ENCODE assay signal across 14 cellular contexts in genomic region chrX:108396188-108396885, GRCh38. TPM values are rescaled to one million over a fixed set of nuclear protein-coding genes. Genes with fewer than 3 reads are reported as not detected.
DNase-seq lines count a peak whose midpoint lies in the region; ATAC-seq, FAIRE-seq and TF ChIP-seq lines count a peak whose summit lies in the region.
"Had no signal": no experiment of that assay in that cellular context is flagged by ENCODE, and none has a peak within 500 bp of the region (broad histone marks: within the 10 kb centered on the region; RNA-seq: fewer than 3 reads in every experiment).

No MANE protein-coding gene starts in this region.

- in situ Hi-C loops in K562 (cut with MboI): no loop called here

- H3K9me2 ChIP-seq in HCT116 (ENCODE audit: insufficient read depth): no peaks in the 10 kb centered on the region

- H3K4me3 ChIP-seq in HCT116 (replicated peaks in 1 of 2; ENCODE audit: low read depth in 1 of 2, low read length in 2 of 2) (peak overlapping the region in 1 of 2 experiments; percentile 41; a peak in 2 of 4 replicates), K562 (no peak overlapping the region), iPS-20b (ENCODE audit: low read length) (0 out of 2 replicates have a peak overlapping the region, but pooled peaks have one; percentile 34)
- H3K4me3 ChIP-seq: GM12878 had no signal

- CTCF ChIA-PET in HCT116 (lab: Charles Lee): no interaction called here
- CTCF ChIA-PET in K562 (lab: Yijun Ruan, JAX; ENCODE audit: low intra/inter-chr PET ratio): no interaction called here
- CTCF ChIA-PET in T-cell (lab: Charles Lee): no interaction called here

- H3K4me3 Mint-ChIP-seq in T-cell: no peak overlapping the region
- H3K4me3 Mint-ChIP-seq: activated naive CD8-positive, alpha-beta T cell treated with anti-CD3 and anti-CD28 coated beads for 36 hours had no signal

- peak overlapping the region; percentile 81 for H3K4me2 ChIP-seq in HCT116 (ENCODE audit: low read length)
- H3K4me2 ChIP-seq in K562 (ENCODE audit: insufficient read depth, low read length): no peak overlapping the region

- H3K27me3 ChIP-seq in HCT116 (ENCODE audit: insufficient read depth, low read length): no peaks in the 10 kb centered on the region
- no peaks in the 10 kb centered on the region for H3K27me3 ChIP-seq in K562 (ENCODE audit: control insufficient read depth in 2 of 2, insufficient read depth in 2 of 2, low read length in 2 of 2)
- no peaks in the 10 kb centered on the region for H3K27me3 ChIP-seq in iPS-20b (ENCODE audit: insufficient read depth, low read length)

- TF ChIP-seq EP300 in K562 (IDR thresholded peaks at IDR 0.05; ENCODE audit: low read length): no peak

- intact Hi-C loops in HCT116 (cut with micrococcal nuclease): no loop called here
- intact Hi-C loops in K562 (cut with micrococcal nuclease): no loop called here

- no peaks in the 10 kb centered on the region for H3K9me1 ChIP-seq in K562 (ENCODE audit: control insufficient read depth, insufficient read depth, low read length)

- peak overlapping the region; percentile 65 for H3K27ac ChIP-seq in HCT116 (ENCODE audit: low read depth, low read length)
- no peak overlapping the region for H3K27ac ChIP-seq in K562 (ENCODE audit: extremely low read depth, low read depth, low read length)
- H3K27ac ChIP-seq in iPS-20b (ENCODE audit: low read length): no peak overlapping the region

- H3K27me3 Mint-ChIP-seq in T-cell: peaks cover 0 to 16% of the 10 kb centered on the region in 2 donors
- H3K27me3 Mint-ChIP-seq: activated naive CD8-positive, alpha-beta T cell treated with anti-CD3 and anti-CD28 coated beads for 36 hours had no signal

- H3K36me3 Mint-ChIP-seq in T-cell: no peaks in the 10 kb centered on the region
- H3K36me3 Mint-ChIP-seq: activated naive CD8-positive, alpha-beta T cell treated with anti-CD3 and anti-CD28 coated beads for 36 hours had no signal

- RAD21 ChIA-PET in HCT116 (lab: Charles Lee; ENCODE audit: low non-redundant PET in 1 of 2, low total read pairs in 2 of 2, uncharacterized antibody in 2 of 2, unreplicated experiment in 2 of 2): no interaction called here

- TF ChIP-seq POLR2A in HCT116 (IDR thresholded peaks at IDR 0.05; ENCODE audit: borderline replicate concordance, extremely low read depth, insufficient read depth, insufficient read length) (no peak), K562 (conservative IDR thresholded peaks at IDR 0.05) (no peak)

- peak; percentile 66 for ATAC-seq in HCT116
- no peak for ATAC-seq in K562
- no peak for ATAC-seq in HG02840 (IDR thresholded peaks at IDR 0.05; ENCODE audit: low FRiP score, unreplicated experiment)
- no peak for ATAC-seq in T-cell (replicated peaks in 1 of 4)
- ATAC-seq: GM12878 had no signal

- DNase-seq in A172 (ENCODE audit: low spot score) (peak; percentile 11), HCT116 (ENCODE audit: low read depth, low spot score) (peak; percentile 47), K562 (ENCODE audit: extremely low read depth in 1 of 4, low spot score in 3 of 4) (no peak), C1 segment of cervical spinal cord (lab: John Stamatoyannopoulos, UW) (no peak), T-cell (no peak)
- DNase-seq in activated CD8-positive, alpha-beta memory T cell treated with anti-CD3 and anti-CD28 coated beads, Interleukin-2, amount 50 U/mL, for 4 hours: no peak
- DNase-seq: activated CD4-positive, alpha-beta T cell treated with anti-CD3 and anti-CD28 coated beads for 1 hour; activated naive CD8-positive, alpha-beta T cell treated with anti-CD3 and anti-CD28 coated beads for 36 hours; erythroblast; midbrain had no signal

- no peak for FAIRE-seq in K562 (lab: Jason Lieb, UNC)
- FAIRE-seq: GM12878 had no signal

- H3K36me3 ChIP-seq in HCT116 (ENCODE audit: control insufficient read depth in 1 of 2, insufficient read depth in 2 of 2, low read length in 2 of 2) (no peaks in the 10 kb centered on the region), K562 (ENCODE audit: control insufficient read depth, insufficient read depth, low read length) (no peaks in the 10 kb centered on the region), iPS-20b (ENCODE audit: insufficient read depth, low read depth, low read length) (no peaks in the 10 kb centered on the region)

- H3K9ac ChIP-seq in HCT116 (ENCODE audit: low read length): peak overlapping the region; percentile 45
- no peak overlapping the region for H3K9ac ChIP-seq in K562 (ENCODE audit: insufficient read depth in 1 of 2, low read depth in 2 of 2, low read length in 2 of 2)
- H3K9ac ChIP-seq in iPS-20b (ENCODE audit: low read depth, low read length): peak overlapping the region; percentile 27; the same call in 1 of the 2 replicates

- no peak overlapping the region for H3K27ac Mint-ChIP-seq in T-cell
- H3K27ac Mint-ChIP-seq: activated naive CD8-positive, alpha-beta T cell treated with anti-CD3 and anti-CD28 coated beads for 36 hours had no signal

- POLR2A ChIA-PET in HCT116 (lab: Charles Lee): interaction anchor here (0.7 kb wide), 1 partner anchor 57 kb away, joined by 3 read pairs; no protein-coding TSS in a partner anchor
- POLR2A ChIA-PET in K562 (lab: Yijun Ruan, JAX): no interaction called here
- POLR2A ChIA-PET in T-cell (lab: Charles Lee): no interaction called here

- H3K9me3 ChIP-seq in HCT116 (ENCODE audit: control insufficient read depth in 1 of 2, insufficient read depth in 1 of 2, low read depth in 1 of 2, low read length in 2 of 2) (no peaks in the 10 kb centered on the region), K562 (replicated peaks; ENCODE audit: control insufficient read depth, insufficient read depth, low read depth, low read length) (no peaks in the 10 kb centered on the region), iPS-20b (ENCODE audit: insufficient read depth, low read depth, low read length) (no peaks in the 10 kb centered on the region)

- no peaks in the 10 kb centered on the region for H3K9me3 Mint-ChIP-seq in T-cell
- H3K9me3 Mint-ChIP-seq: activated naive CD8-positive, alpha-beta T cell treated with anti-CD3 and anti-CD28 coated beads for 36 hours had no signal

- no peak for TF ChIP-seq RAD21 in HCT116 (IDR thresholded peaks at IDR 0.05; ENCODE audit: low read depth)
- no peak for TF ChIP-seq RAD21 in K562 (CRISPR knock-in tag; conservative IDR thresholded peaks at IDR 0.05 in 1 of 2, IDR thresholded peaks at IDR 0.05 in 1 of 2)

- TF ChIP-seq CTCF in HCT116 (IDR thresholded peaks at IDR 0.05 in 2 of 3, conservative IDR thresholded peaks at IDR 0.05 in 1 of 3; ENCODE audit: borderline replicate concordance in 1 of 3, insufficient read depth in 1 of 3, low read depth in 2 of 3, low read length in 2 of 3) (no peak), K562 (IDR thresholded peaks at IDR 0.05 in 2 of 3, conservative IDR thresholded peaks at IDR 0.05 in 1 of 3; ENCODE audit: insufficient read depth in 2 of 3, low read depth in 1 of 3, low read length in 3 of 3) (no peak)

- no TSS peak for BruUV-seq in HCT116 (replicated peaks; lab: Mats Ljungman, UMichigan)
- BruUV-seq in K562 (replicated peaks; lab: Mats Ljungman, UMichigan): no TSS peak

- peak overlapping the region; percentile 92 for H2AFZ ChIP-seq in HCT116 (ENCODE audit: low read depth, low read length, poor library complexity, severe bottlenecking)
- no peak overlapping the region for H2AFZ ChIP-seq in K562 (ENCODE audit: low read depth, low read length)

- no peaks in the 10 kb centered on the region for H3K4me1 Mint-ChIP-seq in T-cell
- H3K4me1 Mint-ChIP-seq: activated naive CD8-positive, alpha-beta T cell treated with anti-CD3 and anti-CD28 coated beads for 36 hours had no signal

- H3K4me1 ChIP-seq in HCT116 (ENCODE audit: control insufficient read depth in 1 of 2, insufficient read depth in 2 of 2, low read length in 2 of 2) (peaks cover 14 to 59% of the 10 kb centered on the region in 2 experiments; a peak in 3 of 4 replicates), K562 (replicated peaks in 1 of 2; ENCODE audit: control insufficient read depth in 2 of 2, insufficient read depth in 2 of 2, low read length in 2 of 2) (no peaks in the 10 kb centered on the region), iPS-20b (ENCODE audit: insufficient read depth, low read length) (peaks cover 21% of the 10 kb centered on the region)

- H3K79me2 ChIP-seq in HCT116 (ENCODE audit: insufficient read depth, low read length): no peaks in the 10 kb centered on the region
- no peaks in the 10 kb centered on the region for H3K79me2 ChIP-seq in K562 (ENCODE audit: control insufficient read depth, insufficient read depth, low read length)

- no peaks in the 10 kb centered on the region for H4K20me1 ChIP-seq in HCT116 (ENCODE audit: insufficient read depth)
- no peaks in the 10 kb centered on the region for H4K20me1 ChIP-seq in K562 (replicated peaks; ENCODE audit: control insufficient read depth, insufficient read depth, low read length)

- 0% methylated on average over 6 of the region's 6 CpGs for WGBS in K562 (ENCODE audit: insufficient coverage, low coverage, missing lambda C conversion rate)

RNA-seq across cellular contexts. Expression of gene COL4A6, which starts 41.9 kb away (rescaled TPM):
- 0.03 and 0.24 TPM in 2 replicates for total RNA-seq in A172 (2014; rRNA removed; shearing (Covaris generic))
- total RNA-seq in HCT116 (2021; ENCODE audit: unreplicated experiment) (2.4 TPM), K562 (2014; rRNA removed) (0.05 TPM in 1 of 2 replicates, not detected in the other), K562 (2014; rRNA removed; fragmentation: Illumina TruSeq; extraction: Trizol) (not detected in 2 replicates), K562 (2015; rRNA removed; fragmentation: Illumina TruSeq; extraction: Trizol) (not detected in 2 replicates), K562 (2021) (0.02 and 0.09 TPM in 2 replicates), T-cell (under 1 TPM in 3 of 5 donors, not detected in 2; 0.03 to 0.22 (median 0.20) TPM)
- polyA plus RNA-seq in HCT116 (2012): 0.09 and 0.43 TPM in 2 replicates
- total RNA-seq in K562 (2011; cell fraction: chromatin; rRNA removed; ENCODE audit: low replicate concordance): 0.09 TPM in 1 of 2 replicates, not detected in the other
- total RNA-seq in K562 (2011; cell fraction: nucleolus; rRNA removed): not detected in 2 replicates
- not detected in 2 replicates for total RNA-seq in K562 (2011; cell fraction: nucleoplasm; rRNA removed)
- polyA plus RNA-seq in K562 (2011; rRNA removed) (not detected in 2 replicates), K562 (2014; fragmentation: Illumina TruSeq; extraction: Trizol) (not detected in 2 replicates), K562 (2014; fragmentation: Nextera tagmentation; extraction: Ambion mirVana) (not detected), K562 (2014; rRNA removed) (not detected in 2 replicates)
- 0.01 TPM in 1 of 2 replicates, not detected in the other for polyA plus RNA-seq in K562 (2011; cell fraction: cytosol; rRNA removed)
- polyA plus RNA-seq in K562 (2011; cell fraction: nucleus; rRNA removed): 0.03 and 0.10 TPM in 2 replicates
- 0.03 and 0.05 TPM in 2 replicates for polyA plus RNA-seq in K562 (2012)
- polyA minus RNA-seq in K562 (2011; rRNA and poly(A)+ RNA removed): not detected in 2 replicates
- polyA minus RNA-seq in K562 (2011; cell fraction: cytosol; rRNA and poly(A)+ RNA removed): 0.57 and 0.73 TPM in 2 replicates
- under 0.01 and 0.13 TPM in 2 replicates for polyA minus RNA-seq in K562 (2011; cell fraction: nucleus; rRNA and poly(A)+ RNA removed)
- total RNA-seq: activated naive CD8-positive, alpha-beta T cell treated with anti-CD3 and anti-CD28 coated beads for 36 hours; OCI-LY7 had no signal

RNA-seq across cellular contexts. Expression of gene COL4A5, which starts 43.3 kb away (rescaled TPM):
- 6.0 and 12.5 TPM in 2 replicates for total RNA-seq in A172 (2014; rRNA removed; shearing (Covaris generic))
- total RNA-seq in HCT116 (2021; ENCODE audit: unreplicated experiment) (29.4 TPM), K562 (2014; rRNA removed) (1.2 and 2.0 TPM in 2 replicates), K562 (2014; rRNA removed; fragmentation: Illumina TruSeq; extraction: Trizol) (1.1 and 1.5 TPM in 2 replicates), K562 (2015; rRNA removed; fragmentation: Illumina TruSeq; extraction: Trizol) (1.2 and 1.9 TPM in 2 replicates), K562 (2021) (1.7 and 1.9 TPM in 2 replicates), T-cell (under 1 TPM in 4 of 5 donors, not detected in 1; 0.22 to 0.59 (median 0.36) TPM)
- 5.4 and 7.7 TPM in 2 replicates for polyA plus RNA-seq in HCT116 (2012)
- total RNA-seq in K562 (2011; cell fraction: chromatin; rRNA removed; ENCODE audit: low replicate concordance): 8.8 TPM in 2 replicates
- 3.7 and 4.0 TPM in 2 replicates for total RNA-seq in K562 (2011; cell fraction: nucleolus; rRNA removed)
- total RNA-seq in K562 (2011; cell fraction: nucleoplasm; rRNA removed): 6.9 and 10.3 TPM in 2 replicates
- polyA plus RNA-seq in K562 (2011; rRNA removed) (1.7 and 2.5 TPM in 2 replicates), K562 (2014; fragmentation: Illumina TruSeq; extraction: Trizol) (1.2 and 1.9 TPM in 2 replicates), K562 (2014; fragmentation: Nextera tagmentation; extraction: Ambion mirVana) (under 1 TPM; 0.66 to 0.69 TPM), K562 (2014; rRNA removed) (1.8 and 2.3 TPM in 2 replicates)
- polyA plus RNA-seq in K562 (2011; cell fraction: cytosol; rRNA removed): 0.63 and 0.91 TPM in 2 replicates
- polyA plus RNA-seq in K562 (2011; cell fraction: nucleus; rRNA removed): 7.1 and 10.1 TPM in 2 replicates
- 1.5 and 3.2 TPM in 2 replicates for polyA plus RNA-seq in K562 (2012)
- polyA minus RNA-seq in K562 (2011; rRNA and poly(A)+ RNA removed): 1.7 and 2.0 TPM in 2 replicates
- polyA minus RNA-seq in K562 (2011; cell fraction: cytosol; rRNA and poly(A)+ RNA removed): 0.73 and 0.76 TPM in 2 replicates
- 2.9 and 4.6 TPM in 2 replicates for polyA minus RNA-seq in K562 (2011; cell fraction: nucleus; rRNA and poly(A)+ RNA removed)
- total RNA-seq: activated naive CD8-positive, alpha-beta T cell treated with anti-CD3 and anti-CD28 coated beads for 36 hours; OCI-LY7 had no signal

Comparison
In these comparisons a context has a peak if more than half of its experiments do, and no peak if none do; other contexts are left out.
1. DNase-seq: peak in A172 (single experiment) and HCT116 (single experiment); none in K562 (0 of 4), C1 segment of cervical spinal cord (0 of 14), activated CD8-positive, alpha-beta memory T cell treated with anti-CD3 and anti-CD28 coated beads, Interleukin-2, amount 50 U/mL, for 4 hours (single experiment) and T-cell (0 of 34).
2. H3K9ac ChIP-seq: peak in HCT116 (single experiment) and iPS-20b (single experiment); none in K562 (0 of 2).